Comparison of ENCODE assay signal across 2 cellular contexts in the genomic region with DNA sequence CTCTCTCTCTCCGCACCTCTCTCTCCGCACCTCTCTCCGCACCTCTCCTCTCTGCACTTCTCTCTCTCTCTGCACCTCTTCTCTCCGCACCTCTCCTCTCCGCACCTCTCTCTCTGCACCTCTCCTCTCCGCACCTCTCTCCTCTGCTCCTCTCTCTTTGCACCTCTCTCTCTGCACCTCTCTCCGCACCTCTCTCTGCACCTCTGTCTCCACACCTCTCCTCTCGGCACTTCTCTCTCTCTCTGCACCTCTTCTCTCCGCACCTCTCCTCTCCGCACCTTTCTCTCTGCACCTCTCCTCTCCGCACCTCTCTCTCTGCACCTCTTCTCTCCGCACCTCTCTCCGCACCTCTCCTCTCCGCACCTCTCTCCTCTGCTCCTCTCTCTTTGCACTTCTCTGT.
A peak's percentile ranks its signal among the peaks of the same experiment; 100 is the strongest.
TF ChIP-seq lines count a peak whose summit lies in the region.

No MANE protein-coding gene starts in this region.

TF ChIP-seq in GM23338, 12 proteins besides CTCF, POLR2A, EP300 and RAD21:
- peak; percentile 55 for TF ChIP-seq EZH2 (IDR thresholded peaks at IDR 0.05; ENCODE audit: low read depth, unreplicated experiment)
TF ChIP-seq in GM23338: peak in this region for 1; not testable (repeated sequence) for 11.

TF ChIP-seq in H1, 55 proteins besides CTCF, POLR2A, EP300 and RAD21:
- peak; percentile 74 for TF ChIP-seq SUZ12 (IDR thresholded peaks at IDR 0.05; ENCODE audit: low read length)
- TF ChIP-seq KDM4A (IDR thresholded peaks at IDR 0.05; ENCODE audit: low read depth, low read length, severe bottlenecking) = peak; percentile 51
- TF ChIP-seq EZH2 (IDR thresholded peaks at IDR 0.05; ENCODE audit: low read depth, low read length, severe bottlenecking) = peak; percentile 52
TF ChIP-seq in H1: peak in this region for 3; not testable (repeated sequence) for 52.
